ENCODE assay signal across 8 cellular contexts in the genomic region with DNA sequence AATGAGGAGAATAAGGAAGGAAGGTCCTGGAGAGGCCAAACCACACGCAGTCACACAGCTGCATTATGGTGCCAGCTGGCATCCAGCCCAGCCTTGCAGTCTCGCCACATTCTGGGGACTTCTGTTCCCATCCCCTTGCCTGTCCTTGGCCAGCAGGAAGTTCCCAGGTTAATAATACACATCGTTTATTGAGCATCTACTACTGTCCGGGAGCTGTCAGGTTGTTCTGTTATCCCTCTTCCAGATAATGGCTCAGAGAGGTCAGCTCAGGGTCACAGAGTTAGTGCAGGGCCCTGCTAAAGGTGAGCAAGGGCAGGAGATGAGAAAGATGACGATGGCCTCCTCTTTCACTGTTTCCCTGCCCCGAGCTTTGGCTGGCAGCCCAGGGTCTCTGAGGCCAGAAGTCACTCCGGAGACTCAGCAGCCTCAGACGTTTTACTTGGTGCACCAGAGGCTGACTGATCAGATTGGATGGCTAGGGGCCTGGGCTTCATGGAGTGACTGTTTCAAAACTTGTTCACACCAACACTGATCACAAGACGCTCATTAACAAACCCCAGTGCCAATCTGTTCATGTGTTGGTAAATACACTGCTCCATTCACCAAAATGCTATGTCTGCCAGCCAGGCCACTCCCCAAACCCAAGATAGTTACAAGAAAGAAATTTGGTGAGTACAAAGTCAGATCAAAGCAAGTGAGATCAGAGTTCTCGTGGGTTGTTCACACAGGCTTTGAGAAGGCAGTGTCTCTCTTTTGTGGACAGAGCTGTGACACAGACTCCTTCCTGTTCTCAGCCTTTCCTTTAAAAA.
A peak's percentile ranks its signal among the peaks of the same experiment; 100 is the strongest.
DNase-seq lines count a peak whose midpoint lies in the region; ATAC-seq and TF ChIP-seq lines count a peak whose summit lies in the region.

No MANE protein-coding gene starts in this region.

- no peak overlapping the region for H3K4me2 ChIP-seq in smooth muscle cell

- DNase-seq in AG10803 (ENCODE audit: low read depth) (peak; percentile 62), HS-27A (ENCODE audit: low read depth) (peak; percentile 29), fibroblast of pulmonary artery (ENCODE audit: low read depth) (peak; percentile 59), smooth muscle cell (lab: John Stamatoyannopoulos, UW; ENCODE audit: unreplicated experiment) (no peak)
- no peak for DNase-seq in activated CD4-positive, CD25-positive, alpha-beta regulatory T cell (lab: John Stamatoyannopoulos, UW)

- H3K36me3 ChIP-seq in smooth muscle cell (ENCODE audit: low read depth) = no peaks in the 10 kb centered on the region

- no peaks in the 10 kb centered on the region for H3K9me3 ChIP-seq in smooth muscle cell (replicated peaks; ENCODE audit: low read depth)

- ATAC-seq in HG02759 (IDR thresholded peaks at IDR 0.05; ENCODE audit: unreplicated experiment) = no peak
- ATAC-seq in GM18870 (IDR thresholded peaks at IDR 0.05; ENCODE audit: unreplicated experiment) = no peak

- H3K4me3 ChIP-seq in AG10803 (ENCODE audit: low read length) (no peak overlapping the region), fibroblast of pulmonary artery (replicated peaks; ENCODE audit: low read depth, low read length) (no peak overlapping the region), smooth muscle cell (no peak overlapping the region)

- WGBS in smooth muscle cell (ENCODE audit: low lambda C conversion rate) = 60% methylated on average over 10 of the region's 10 CpGs

- no peaks in the 10 kb centered on the region for H3F3A ChIP-seq in smooth muscle cell (ENCODE audit: low read depth)

- H3K9ac ChIP-seq in smooth muscle cell (ENCODE audit: low read depth) = no peak overlapping the region

- no peaks in the 10 kb centered on the region for H4K20me1 ChIP-seq in smooth muscle cell (ENCODE audit: low read depth)

- TF ChIP-seq CTCF in AG10803 (conservative IDR thresholded peaks at IDR 0.05; ENCODE audit: low read length) (no peak), VCaP (conservative IDR thresholded peaks at IDR 0.05) (no peak), fibroblast of pulmonary artery (IDR thresholded peaks at IDR 0.05; ENCODE audit: low read length, missing control alignments) (no peak), smooth muscle cell (IDR thresholded peaks at IDR 0.05; ENCODE audit: borderline replicate concordance, insufficient read depth, poor library complexity, severe bottlenecking) (no peak)

- H3K27ac ChIP-seq in VCaP = peak overlapping the region; percentile 8; the same call in 1 of the 2 replicates
- H3K27ac ChIP-seq in smooth muscle cell (ENCODE audit: low read depth) = peak overlapping the region; percentile 81

- H3K4me1 ChIP-seq in smooth muscle cell (ENCODE audit: low read depth) = peaks cover 25% of the 10 kb centered on the region

- H2AFZ ChIP-seq in smooth muscle cell (ENCODE audit: low read depth) = no peak overlapping the region

- no peaks in the 10 kb centered on the region for H3K27me3 ChIP-seq in smooth muscle cell (ENCODE audit: low read depth)

- no peaks in the 10 kb centered on the region for H3K79me2 ChIP-seq in smooth muscle cell (ENCODE audit: low read depth)

Comparison
In these comparisons a context has a peak if more than half of its experiments do, and no peak if none do; other contexts are left out.
1. DNase-seq: peak in AG10803 (single experiment), HS-27A (single experiment) and fibroblast of pulmonary artery (single experiment); none in smooth muscle cell (single experiment) and activated CD4-positive, CD25-positive, alpha-beta regulatory T cell (0 of 4).